8 cellular contexts compared by ENCODE assay signal in the genomic region with DNA sequence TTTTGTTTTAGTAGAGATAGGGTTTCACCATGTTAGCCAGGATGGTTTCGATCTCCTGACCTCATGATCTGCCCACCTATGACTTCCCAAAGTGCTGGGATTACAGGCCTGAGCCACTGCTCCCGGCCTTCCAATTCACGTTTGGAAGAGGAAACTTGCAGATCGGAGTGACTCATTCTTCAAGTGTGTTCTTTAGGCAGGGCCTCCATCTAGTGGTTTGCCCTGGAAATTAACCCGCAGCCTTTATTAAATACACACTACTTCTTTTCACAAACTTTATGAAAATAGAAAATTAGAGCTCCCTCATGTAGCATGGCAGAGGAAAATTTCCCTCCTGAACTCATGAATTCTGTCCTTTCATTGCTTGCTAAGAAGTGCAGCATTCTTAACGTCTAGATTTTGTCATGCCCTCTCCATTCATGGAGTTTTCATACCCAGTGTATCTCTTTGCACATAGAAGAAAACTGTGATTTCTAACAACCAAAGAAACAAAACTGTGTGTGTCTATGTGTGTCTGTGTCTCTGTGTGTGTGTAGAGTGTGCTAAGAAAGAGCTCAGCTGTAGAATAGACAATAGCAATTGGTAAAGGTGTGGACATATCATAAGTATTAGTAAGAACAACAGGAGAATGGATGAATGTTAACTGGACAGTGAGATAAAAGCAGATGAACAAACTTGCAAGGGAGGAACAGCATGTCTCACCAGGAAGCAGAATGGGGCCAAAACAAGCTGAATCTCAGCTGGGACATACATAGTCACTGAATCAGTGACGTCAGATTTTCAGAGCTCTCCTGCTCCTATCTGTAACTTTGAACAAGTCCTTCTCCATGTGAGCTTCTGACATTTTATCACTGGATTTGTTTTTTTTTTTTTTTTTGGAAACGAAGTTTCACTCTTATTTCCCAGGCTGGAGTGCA.
DNase-seq lines count a peak whose midpoint lies in the region; ATAC-seq and TF ChIP-seq lines count a peak whose summit lies in the region.

No MANE protein-coding gene starts in this region.

- ATAC-seq in lower lobe of right lung, result peak; percentile 76 to 88

- H3K27ac ChIP-seq in Peyer's patch (no peak overlapping the region), dorsolateral prefrontal cortex (no peak overlapping the region), lower lobe of right lung (no peak overlapping the region)

- intact Hi-C loops in dorsolateral prefrontal cortex (cut with DNase I) (loop anchor here (2.0 to 10.0 kb wide), 3 partner anchors 404 to 862 kb away; no protein-coding TSS in a partner anchor), lower lobe of right lung (cut with DNase I) (loop anchor here (10.0 kb wide), 1 partner anchor 404 kb away; no protein-coding TSS in a partner anchor)

- H3K4me1 ChIP-seq in Peyer's patch, result no peaks in the 10 kb centered on the region
- no peaks in the 10 kb centered on the region for H3K4me1 ChIP-seq in lower lobe of right lung

- no peak overlapping the region for H3K4me3 ChIP-seq in Peyer's patch
- no peak overlapping the region for H3K4me3 ChIP-seq in dorsolateral prefrontal cortex
- no peak overlapping the region for H3K4me3 ChIP-seq in lower lobe of right lung

- DNase-seq in DMS79 (lab: John Stamatoyannopoulos, UW) (peak; percentile 41), GM20000 (ENCODE audit: low spot score) (peak; percentile 54), KG1 (lab: John Stamatoyannopoulos, UW) (peak; percentile 5), Peyer's patch (peak in 1 of 3 donors; percentile 72), dorsolateral prefrontal cortex (peak in 6 of 10 donors; percentile 37 to 77 (median 44)), lower lobe of right lung (no peak), GDM1 (lab: John Stamatoyannopoulos, UW) (no peak)
- DNase-seq in stimulated activated naive CD4-positive, alpha-beta T cell (lab: John Stamatoyannopoulos, UW), result no peak

- H3K36me3 ChIP-seq in Peyer's patch (no peaks in the 10 kb centered on the region), lower lobe of right lung (no peaks in the 10 kb centered on the region)

- H3K9me3 ChIP-seq in Peyer's patch (no peaks in the 10 kb centered on the region), lower lobe of right lung (no peaks in the 10 kb centered on the region)

- peak; percentile 61 for TF ChIP-seq CTCF in GM20000 (IDR thresholded peaks at IDR 0.05; ENCODE audit: extremely low read depth, missing control alignments)
- TF ChIP-seq CTCF in Peyer's patch (IDR thresholded peaks at IDR 0.05), result peak in 5 of 6 experiments; percentile 42 to 93 (median 88)
- peak; percentile 59 to 88 (median 76) for TF ChIP-seq CTCF in dorsolateral prefrontal cortex (IDR thresholded peaks at IDR 0.05 in 54 of 56, conservative IDR thresholded peaks at IDR 0.05 in 2 of 56; ENCODE audit: low read depth in 1 of 56, partially characterized antibody in 56 of 56)
- peak; percentile 71 for TF ChIP-seq CTCF in lower lobe of right lung (IDR thresholded peaks at IDR 0.05)

- H3K27me3 ChIP-seq in Peyer's patch, result peaks cover 0 to 5% of the 10 kb centered on the region in 2 donors
- H3K27me3 ChIP-seq in dorsolateral prefrontal cortex, result no peaks in the 10 kb centered on the region
- peaks cover 5% of the 10 kb centered on the region for H3K27me3 ChIP-seq in lower lobe of right lung (ENCODE audit: low read depth)

- TF ChIP-seq POLR2A in Peyer's patch (IDR thresholded peaks at IDR 0.05), result no peak

Comparison
In these comparisons a context has a peak if more than half of its experiments do, and no peak if none do; other contexts are left out.
1. DNase-seq: peak in DMS79 (single experiment), GM20000 (single experiment), KG1 (single experiment) and dorsolateral prefrontal cortex (6 of 10); none in lower lobe of right lung (single experiment), stimulated activated naive CD4-positive, alpha-beta T cell (0 of 6) and GDM1 (single experiment).
2. Peak in every context shown above with its lines, with median percentiles within 50 percentile points of each other: CTCF ChIP-seq.